In the genomic region with DNA sequence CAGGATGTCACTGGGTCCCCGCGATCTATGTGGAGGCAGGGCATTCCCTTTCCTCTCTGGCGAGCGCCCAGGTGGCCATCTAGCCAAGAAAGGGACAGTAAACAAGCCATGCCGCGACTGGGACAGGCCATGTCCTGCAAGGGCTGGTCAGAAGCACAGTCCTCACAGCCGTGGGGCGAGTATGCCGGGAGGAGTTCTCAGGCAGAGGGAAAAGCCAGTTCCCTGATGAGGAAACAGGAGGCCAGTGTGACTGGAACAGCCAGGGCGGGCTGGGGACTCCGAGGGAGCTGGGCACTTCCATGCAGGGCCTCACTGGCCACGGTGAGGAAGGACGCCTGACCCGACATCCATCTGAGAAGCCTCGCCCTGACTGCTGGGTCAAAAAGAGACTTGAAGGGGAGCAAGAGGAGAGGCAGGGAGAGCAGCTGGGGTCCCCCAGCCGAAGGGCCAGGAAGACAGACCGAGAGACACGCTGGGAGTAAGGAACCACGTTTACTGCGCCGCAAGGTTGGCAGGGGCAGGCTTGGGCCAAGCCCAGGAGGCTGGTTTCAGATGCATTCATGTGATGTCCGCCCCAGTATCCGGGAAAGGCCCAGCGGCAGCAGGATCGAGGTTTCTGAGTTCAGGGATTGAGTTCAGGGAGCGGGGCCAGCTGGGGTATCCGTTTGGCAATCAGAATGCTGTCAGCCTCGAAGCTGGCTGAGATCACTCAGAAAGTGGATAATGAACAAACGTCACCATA, we compare ENCODE assay signal across 1 cellular context.
TF ChIP-seq lines count a peak whose summit lies in the region.

No MANE protein-coding gene starts in this region.

TF ChIP-seq in SK-N-SH, 30 proteins besides CTCF, POLR2A, EP300 and RAD21 (continued from another document):
- TF ChIP-seq FOXM1 (IDR thresholded peaks at IDR 0.05; ENCODE audit: low read depth), result no peak
- no peak for TF ChIP-seq FOXJ3 (CRISPR knock-in tag; IDR thresholded peaks at IDR 0.05)
- TF ChIP-seq RXRA (IDR thresholded peaks at IDR 0.05; ENCODE audit: borderline replicate concordance, low read depth), result no peak
- no peak for TF ChIP-seq POLR2AphosphoS5 (IDR thresholded peaks at IDR 0.05; ENCODE audit: low read depth, low read length)
- TF ChIP-seq TCF12 (IDR thresholded peaks at IDR 0.05), result no peak
- TF ChIP-seq TAF1 (IDR thresholded peaks at IDR 0.05; ENCODE audit: borderline replicate concordance, low read depth, low read length), result no peak
